15 cellular contexts compared by ENCODE assay signal in genomic region chr3:58569287-58570001, GRCh38. TPM values are rescaled to one million over a fixed set of nuclear protein-coding genes. Genes with fewer than 3 reads are reported as not detected.
DNase-seq lines count a peak whose midpoint lies in the region; ATAC-seq and TF ChIP-seq lines count a peak whose summit lies in the region.
"Had no signal": no experiment of that assay in that cellular context is flagged by ENCODE, and none has a peak within 500 bp of the region (broad histone marks: within the 10 kb centered on the region; RNA-seq: fewer than 3 reads in every experiment).

No MANE protein-coding gene starts in this region.

- H3K27me3 Mint-ChIP-seq in stimulated activated memory B cell treated with anti-CD40 and anti-IgM and Interleukin-4, amounts not matched to agents 10 μg/mL and 1 μg/mL and 100 μg/mL, for 72 hours, result peaks cover 14% of the 10 kb centered on the region
- no peaks in the 10 kb centered on the region for H3K27me3 Mint-ChIP-seq in CD4-positive, alpha-beta T cell

- ATAC-seq in PC-3, result no peak
- ATAC-seq in stimulated activated memory B cell treated with anti-CD40 and anti-IgM and Interleukin-4, amounts not matched to agents 10 μg/mL and 1 μg/mL and 100 μg/mL, for 72 hours, result no peak
- no peak for ATAC-seq in CD4-positive, alpha-beta T cell (ENCODE audit: poor library complexity)

- peaks cover 10% of the 10 kb centered on the region for H3K4me1 Mint-ChIP-seq in stimulated activated memory B cell treated with anti-CD40 and anti-IgM and Interleukin-4, amounts not matched to agents 10 μg/mL and 1 μg/mL and 100 μg/mL, for 72 hours
- H3K4me1 Mint-ChIP-seq in CD4-positive, alpha-beta T cell (ENCODE audit: low read depth), result peaks cover 6% of the 10 kb centered on the region

- no peak overlapping the region for H3K27ac ChIP-seq in DOHH2 (ENCODE audit: low read depth, low read length)
- H3K27ac ChIP-seq in PC-3 (ENCODE audit: low read length), result no peak overlapping the region
- no peak overlapping the region for H3K27ac ChIP-seq in CD4-positive, alpha-beta T cell (ENCODE audit: low read depth, low read length)
- H3K27ac ChIP-seq: gastrocnemius medialis, HL-60, WERI-Rb-1 had no signal

- no peaks in the 10 kb centered on the region for H3K36me3 ChIP-seq in DOHH2 (ENCODE audit: control insufficient read depth, low read length)
- H3K36me3 ChIP-seq in PC-3 (ENCODE audit: low read depth, low read length), result no peaks in the 10 kb centered on the region
- no peaks in the 10 kb centered on the region for H3K36me3 ChIP-seq in endocrine pancreas (ENCODE audit: control insufficient read depth, insufficient read depth, low read length)
- H3K36me3 ChIP-seq: gastrocnemius medialis, WERI-Rb-1 had no signal

- POLR2A ChIA-PET in PC-3 (lab: Charles Lee; ENCODE audit: unreplicated experiment), result no interaction called here
- POLR2A ChIA-PET in CD4-positive, alpha-beta T cell (lab: Charles Lee), result no interaction called here

- no peak overlapping the region for H3K9ac ChIP-seq in PC-3 (ENCODE audit: low read length)
- peak overlapping the region; percentile 31 for H3K9ac ChIP-seq in endocrine pancreas (ENCODE audit: control insufficient read depth, insufficient read depth, low read length)

- H3K4me1 ChIP-seq in DOHH2 (ENCODE audit: control insufficient read depth, low read length) (peaks cover 6% of the 10 kb centered on the region), PC-3 (ENCODE audit: insufficient read depth, low read length) (peaks cover 24% of the 10 kb centered on the region), endocrine pancreas (ENCODE audit: control insufficient read depth, insufficient read depth, low read length) (no peaks in the 10 kb centered on the region)
- H3K4me1 ChIP-seq: gastrocnemius medialis had no signal

- intact Hi-C loops in PC-3 (cut with micrococcal nuclease), result loop anchor here (2.0 to 10.0 kb wide), 3 partner anchors 15 to 645 kb away; no protein-coding TSS in a partner anchor
- intact Hi-C loops in CD4-positive, alpha-beta T cell (cut with DNase I, micrococcal nuclease), result loop anchor here in 1 of 2 experiments (5.0 kb wide), 1 partner anchor 483 kb away; the partner anchor contains the start of gene CFAP20DC

- H3K9me2 ChIP-seq in DOHH2 (replicated peaks; ENCODE audit: control insufficient read depth, low read length) (no peaks in the 10 kb centered on the region), PC-3 (replicated peaks; ENCODE audit: low read length) (no peaks in the 10 kb centered on the region)

- H3K36me3 Mint-ChIP-seq in stimulated activated memory B cell treated with anti-CD40 and anti-IgM and Interleukin-4, amounts not matched to agents 10 μg/mL and 1 μg/mL and 100 μg/mL, for 72 hours, result no peaks in the 10 kb centered on the region
- H3K36me3 Mint-ChIP-seq in CD4-positive, alpha-beta T cell (ENCODE audit: low read depth), result no peaks in the 10 kb centered on the region
- H3K36me3 Mint-ChIP-seq: mesothelial cell of epicardium, naive B cell had no signal

- H3K79me2 ChIP-seq in DOHH2 (ENCODE audit: control insufficient read depth, low read length) (no peaks in the 10 kb centered on the region), PC-3 (ENCODE audit: low read length) (no peaks in the 10 kb centered on the region)

- no TSS peak for BruUV-seq in PC-3 (replicated peaks; lab: Mats Ljungman, UMichigan)

- peak overlapping the region; percentile 56 for H3K27ac Mint-ChIP-seq in stimulated activated memory B cell treated with anti-CD40 and anti-IgM and Interleukin-4, amounts not matched to agents 10 μg/mL and 1 μg/mL and 100 μg/mL, for 72 hours
- no peak overlapping the region for H3K27ac Mint-ChIP-seq in CD4-positive, alpha-beta T cell
- H3K27ac Mint-ChIP-seq: mesothelial cell of epicardium had no signal

- peak overlapping the region; percentile 67 for H3K4me3 Mint-ChIP-seq in stimulated activated memory B cell treated with anti-CD40 and anti-IgM and Interleukin-4, amounts not matched to agents 10 μg/mL and 1 μg/mL and 100 μg/mL, for 72 hours
- H3K4me3 Mint-ChIP-seq in CD4-positive, alpha-beta T cell, result no peak overlapping the region
- H3K4me3 Mint-ChIP-seq: activated T-cell treated with anti-CD3 and anti-CD28 coated beads, Interleukin-2, amount 50 U/mL, for 4 hours; mesothelial cell of epicardium had no signal

- H3K9me3 ChIP-seq in DOHH2 (ENCODE audit: control insufficient read depth, insufficient read depth, low read length) (no peaks in the 10 kb centered on the region), PC-3 (ENCODE audit: low read length) (no peaks in the 10 kb centered on the region), endocrine pancreas (ENCODE audit: control insufficient read depth, low read length) (no peaks in the 10 kb centered on the region)
- H3K9me3 ChIP-seq in CD4-positive, alpha-beta T cell (ENCODE audit: control insufficient read depth, low read length), result no peaks in the 10 kb centered on the region
- H3K9me3 ChIP-seq: gastrocnemius medialis had no signal

- H3K27me3 ChIP-seq in DOHH2 (ENCODE audit: control insufficient read depth, low read length), result no peaks in the 10 kb centered on the region
- no peaks in the 10 kb centered on the region for H3K27me3 ChIP-seq in PC-3 (ENCODE audit: low read length)
- no peaks in the 10 kb centered on the region for H3K27me3 ChIP-seq in endocrine pancreas (ENCODE audit: control insufficient read depth, insufficient read depth, low read length)
- H3K27me3 ChIP-seq in CD4-positive, alpha-beta T cell (ENCODE audit: control insufficient read depth, insufficient read depth, low read length), result no peaks in the 10 kb centered on the region
- H3K27me3 ChIP-seq: gastrocnemius medialis had no signal

- CTCF ChIA-PET in PC-3 (lab: Charles Lee), result interaction anchor here (0.6 to 1.8 kb wide), 3 partner anchors 9 to 61 kb away, joined by 4 to 20 read pairs (median 8); no protein-coding TSS in a partner anchor
- CTCF ChIA-PET in CD4-positive, alpha-beta T cell (lab: Charles Lee), result interaction anchor here (1.4 to 2.2 kb wide), 3 partner anchors 12 to 61 kb away, joined by 5 to 7 read pairs (median 7); no protein-coding TSS in a partner anchor

- peak overlapping the region; percentile 61; the same call in 1 of the 2 replicates for H3K4me2 ChIP-seq in DOHH2 (ENCODE audit: low read length)
- H3K4me2 ChIP-seq in PC-3 (ENCODE audit: low read length), result no peak overlapping the region

- H3K9me3 Mint-ChIP-seq in stimulated activated memory B cell treated with anti-CD40 and anti-IgM and Interleukin-4, amounts not matched to agents 10 μg/mL and 1 μg/mL and 100 μg/mL, for 72 hours, result no peaks in the 10 kb centered on the region
- H3K9me3 Mint-ChIP-seq in CD4-positive, alpha-beta T cell, result no peaks in the 10 kb centered on the region
- H3K9me3 Mint-ChIP-seq: activated T-cell treated with anti-CD3 and anti-CD28 coated beads, Interleukin-2, amount 50 U/mL, for 4 hours; naive B cell had no signal

- H3K4me3 ChIP-seq in DOHH2 (ENCODE audit: low read length), result no peak overlapping the region
- no peak overlapping the region for H3K4me3 ChIP-seq in PC-3 (ENCODE audit: low read length)
- H3K4me3 ChIP-seq in endocrine pancreas (ENCODE audit: control insufficient read depth, insufficient read depth, low read length), result no peak overlapping the region
- H3K4me3 ChIP-seq: gastrocnemius medialis, GM12878 had no signal

- H2AFZ ChIP-seq in PC-3 (ENCODE audit: low read length), result 0 out of 2 replicates have a peak overlapping the region, but pooled peaks have one; percentile 44

- no peak for DNase-seq in PC-3
- no peak for DNase-seq in NCI-H82 treated with DMSO at 0.1 percent for 48 hours (lab: John Stamatoyannopoulos, UW; ENCODE audit: unreplicated experiment)
- DNase-seq in H4 (ENCODE audit: low spot score), result no peak
- no peak for DNase-seq in CD4-positive, alpha-beta T cell
- DNase-seq: cortex of kidney had no signal

- H4K20me1 ChIP-seq in DOHH2 (ENCODE audit: control insufficient read depth, insufficient read depth, low read depth, low read length), result no peaks in the 10 kb centered on the region
- no peaks in the 10 kb centered on the region for H4K20me1 ChIP-seq in PC-3 (ENCODE audit: low read length)

- TF ChIP-seq CTCF in DOHH2 (IDR thresholded peaks at IDR 0.05; ENCODE audit: low read depth, low read length, poor library complexity, severe bottlenecking), result no peak
- no peak for TF ChIP-seq CTCF in PC-3 (conservative IDR thresholded peaks at IDR 0.05; ENCODE audit: low read depth, low read length)
- no peak for TF ChIP-seq CTCF in CD4-positive, alpha-beta T cell (IDR thresholded peaks at IDR 0.05)

- H3F3A ChIP-seq in DOHH2 (ENCODE audit: control insufficient read depth, insufficient read depth), result no peaks in the 10 kb centered on the region
- peaks cover under 1% of the 10 kb centered on the region for H3F3A ChIP-seq in PC-3 (ENCODE audit: low read length, unreplicated experiment)

RNA-seq across cellular contexts. Expression of gene FAM107A, which starts 7.7 kb away (rescaled TPM):
- total RNA-seq in PC-3 (2014; rRNA removed), result 0.07 and 0.29 TPM in 2 replicates
- not detected in 2 replicates for total RNA-seq in H4 (2014; rRNA removed; shearing (Covaris generic))
- total RNA-seq in CD4-positive, alpha-beta T cell, result not detected
- total RNA-seq: activated T-cell treated with anti-CD3 and anti-CD28 coated beads, Interleukin-2, amount 50 U/mL, for 4 hours; GM12878; mesothelial cell of epicardium had no signal

RNA-seq across cellular contexts. Expression of gene ACOX2, which starts 32.5 kb away (rescaled TPM):
- total RNA-seq in PC-3 (2014; rRNA removed), result 9.8 and 10.8 TPM in 2 replicates
- 3.8 and 5.7 TPM in 2 replicates for total RNA-seq in H4 (2014; rRNA removed; shearing (Covaris generic))
- not detected for total RNA-seq in CD4-positive, alpha-beta T cell
- total RNA-seq: activated T-cell treated with anti-CD3 and anti-CD28 coated beads, Interleukin-2, amount 50 U/mL, for 4 hours; GM12878 had no signal
